24 cellular contexts compared by ENCODE assay signal in the genomic region with DNA sequence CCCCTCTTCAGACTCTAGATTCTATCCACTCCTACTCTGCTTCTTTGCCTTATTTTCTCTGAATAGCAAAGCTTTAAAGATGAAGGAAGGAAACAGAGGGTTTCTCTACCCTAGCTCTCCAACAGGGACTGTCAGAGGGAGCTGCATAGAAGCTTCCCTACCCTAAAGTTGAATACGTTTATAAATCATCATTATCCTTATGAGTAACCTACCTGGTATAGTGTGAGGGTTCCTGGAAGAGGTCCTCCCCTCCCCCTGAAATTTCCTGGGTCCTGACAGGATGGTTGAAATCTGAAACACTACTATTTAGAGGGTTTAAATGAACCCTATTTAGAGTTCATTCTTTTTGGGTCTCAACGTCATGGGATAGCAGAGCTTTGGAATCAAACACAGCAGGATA.
DNase-seq lines count a peak whose midpoint lies in the region; ATAC-seq lines count a peak whose summit lies in the region.
"Had no signal": no experiment of that assay in that cellular context is flagged by ENCODE, and none has a peak within 500 bp of the region (broad histone marks: within the 10 kb centered on the region; RNA-seq: fewer than 3 reads in every experiment).

No MANE protein-coding gene starts in this region.

- peaks cover 62% of the 10 kb centered on the region for H3K4me1 Mint-ChIP-seq in T-helper 2 cell treated with Interferon-gamma antibody and Interleukin-4, amounts not matched to agents 5 μg/mL and 100 μg/mL, for 36 hours (ENCODE audit: low read depth)
- peaks cover 49% of the 10 kb centered on the region for H3K4me1 Mint-ChIP-seq in activated CD8-positive, alpha-beta memory T cell treated with anti-CD3 and anti-CD28 coated beads, Interleukin-2, amount 10 ng/mL, durations not matched to agents 7 days and 5 days
- peaks cover 45% of the 10 kb centered on the region for H3K4me1 Mint-ChIP-seq in stimulated activated naive CD8-positive, alpha-beta T cell treated with anti-CD3 and anti-CD28 coated beads, Interleukin-15, Interleukin-2, amounts not matched to agents 100 ng/mL and 50 ng/mL, for 24 hours (ENCODE audit: low read depth)
- peaks cover 56% of the 10 kb centered on the region for H3K4me1 Mint-ChIP-seq in stimulated activated naive CD8-positive, alpha-beta T cell treated with anti-CD3 and anti-CD28 coated beads, Interleukin-15, amount 100 ng/mL, for 72 hours
- H3K4me1 Mint-ChIP-seq: CD14-positive monocyte had no signal

- CTCF ChIA-PET in activated CD8-positive, alpha-beta memory T cell treated with anti-CD3 and anti-CD28 coated beads, Interleukin-2, amount 10 ng/mL, durations not matched to agents 7 days and 5 days (lab: Charles Lee), result interaction anchor here (0.6 to 1.8 kb wide), 6 partner anchors 20 to 196 kb away, joined by 3 to 6 read pairs (median 3); no protein-coding TSS in a partner anchor

- no peaks in the 10 kb centered on the region for H3K27me3 Mint-ChIP-seq in T-helper 2 cell treated with Interferon-gamma antibody and Interleukin-4, amounts not matched to agents 5 μg/mL and 100 μg/mL, for 36 hours (ENCODE audit: low read depth)
- H3K27me3 Mint-ChIP-seq in activated CD8-positive, alpha-beta memory T cell treated with anti-CD3 and anti-CD28 coated beads, Interleukin-2, amount 10 ng/mL, durations not matched to agents 7 days and 5 days, result no peaks in the 10 kb centered on the region
- peaks cover 4% of the 10 kb centered on the region for H3K27me3 Mint-ChIP-seq in stimulated activated naive CD8-positive, alpha-beta T cell treated with anti-CD3 and anti-CD28 coated beads, Interleukin-15, Interleukin-2, amounts not matched to agents 100 ng/mL and 50 ng/mL, for 24 hours
- H3K27me3 Mint-ChIP-seq in stimulated activated naive CD8-positive, alpha-beta T cell treated with anti-CD3 and anti-CD28 coated beads, Interleukin-15, amount 100 ng/mL, for 72 hours, result peaks cover 20% of the 10 kb centered on the region

- peaks cover 28% of the 10 kb centered on the region for H3K9me3 Mint-ChIP-seq in T-helper 2 cell treated with Interferon-gamma antibody and Interleukin-4, amounts not matched to agents 5 μg/mL and 100 μg/mL, for 36 hours
- H3K9me3 Mint-ChIP-seq in activated CD8-positive, alpha-beta memory T cell treated with anti-CD3 and anti-CD28 coated beads, Interleukin-2, amount 10 ng/mL, durations not matched to agents 7 days and 5 days (ENCODE audit: low read depth), result peaks cover 13% of the 10 kb centered on the region
- peaks cover 11% of the 10 kb centered on the region for H3K9me3 Mint-ChIP-seq in stimulated activated naive CD8-positive, alpha-beta T cell treated with anti-CD3 and anti-CD28 coated beads, Interleukin-15, Interleukin-2, amounts not matched to agents 100 ng/mL and 50 ng/mL, for 24 hours
- H3K9me3 Mint-ChIP-seq in stimulated activated naive CD8-positive, alpha-beta T cell treated with anti-CD3 and anti-CD28 coated beads, Interleukin-15, amount 100 ng/mL, for 72 hours, result peaks cover 20 to 25% of the 10 kb centered on the region in 2 donors
- H3K9me3 Mint-ChIP-seq: HFFc6 had no signal

- no peak for DNase-seq in T-helper 2 cell treated with Interferon-gamma antibody and Interleukin-4, amounts not matched to agents 5 μg/mL and 100 μg/mL, for 36 hours (ENCODE audit: low spot score)
- DNase-seq in T-helper 2 cell (no peak), AG08396 (ENCODE audit: low spot score) (no peak)
- no peak for DNase-seq in activated CD8-positive, alpha-beta memory T cell treated with anti-CD3 and anti-CD28 coated beads, Interleukin-2, amount 10 ng/mL, durations not matched to agents 7 days and 5 days
- no peak for DNase-seq in activated CD8-positive, alpha-beta memory T cell treated with anti-CD3 and anti-CD28 coated beads, Interleukin-2, amount 50 U/mL, for 4 hours
- no peak for DNase-seq in stimulated activated naive CD8-positive, alpha-beta T cell treated with anti-CD3 and anti-CD28 coated beads, Interleukin-15, Interleukin-2, amounts not matched to agents 100 U/mL and 50 U/mL, for 24 hours
- DNase-seq in stimulated activated naive CD8-positive, alpha-beta T cell treated with anti-CD3 and anti-CD28 coated beads, Interleukin-15, amount 100 ng/mL, for 72 hours, result no peak
- DNase-seq: BE2C, Calu3, DMS79 treated with DMSO at 0.1 percent for 48 hours, GF-D8, GOT3, HFFc6, Karpas-422, NCI-H1092, NCI-H1417 treated with DMSO at 0.1 percent for 48 hours, NCI-H1694 treated with DMSO at 0.1 percent for 48 hours, NCI-H2081, NCI-H2227 treated with DMSO at 0.1 percent for 48 hours, NCI-H526 treated with DMSO at 0.1 percent for 48 hours, RPMI8226 had no signal

- H3K36me3 Mint-ChIP-seq in T-helper 2 cell treated with Interferon-gamma antibody and Interleukin-4, amounts not matched to agents 5 μg/mL and 100 μg/mL, for 36 hours (ENCODE audit: low read depth), result peaks cover 40% of the 10 kb centered on the region
- H3K36me3 Mint-ChIP-seq in activated CD8-positive, alpha-beta memory T cell treated with anti-CD3 and anti-CD28 coated beads, Interleukin-2, amount 10 ng/mL, durations not matched to agents 7 days and 5 days, result peaks cover 31% of the 10 kb centered on the region
- no peaks in the 10 kb centered on the region for H3K36me3 Mint-ChIP-seq in stimulated activated naive CD8-positive, alpha-beta T cell treated with anti-CD3 and anti-CD28 coated beads, Interleukin-15, Interleukin-2, amounts not matched to agents 100 ng/mL and 50 ng/mL, for 24 hours (ENCODE audit: low read depth)
- H3K36me3 Mint-ChIP-seq: CD14-positive monocyte had no signal

- peak overlapping the region; percentile 12 for H3K4me3 Mint-ChIP-seq in T-helper 2 cell treated with Interferon-gamma antibody and Interleukin-4, amounts not matched to agents 5 μg/mL and 100 μg/mL, for 36 hours
- H3K4me3 Mint-ChIP-seq in activated CD8-positive, alpha-beta memory T cell treated with anti-CD3 and anti-CD28 coated beads, Interleukin-2, amount 10 ng/mL, durations not matched to agents 7 days and 5 days, result no peak overlapping the region
- H3K4me3 Mint-ChIP-seq in stimulated activated naive CD8-positive, alpha-beta T cell treated with anti-CD3 and anti-CD28 coated beads, Interleukin-15, Interleukin-2, amounts not matched to agents 100 ng/mL and 50 ng/mL, for 24 hours, result no peak overlapping the region
- no peak overlapping the region for H3K4me3 Mint-ChIP-seq in stimulated activated naive CD8-positive, alpha-beta T cell treated with anti-CD3 and anti-CD28 coated beads, Interleukin-15, amount 100 ng/mL, for 72 hours
- H3K4me3 Mint-ChIP-seq: CD14-positive monocyte, HFFc6 had no signal

- H3K27ac Mint-ChIP-seq in T-helper 2 cell treated with Interferon-gamma antibody and Interleukin-4, amounts not matched to agents 5 μg/mL and 100 μg/mL, for 36 hours, result peak overlapping the region; percentile 76
- peak overlapping the region; percentile 78 for H3K27ac Mint-ChIP-seq in activated CD8-positive, alpha-beta memory T cell treated with anti-CD3 and anti-CD28 coated beads, Interleukin-2, amount 10 ng/mL, durations not matched to agents 7 days and 5 days
- peak overlapping the region; percentile 68 for H3K27ac Mint-ChIP-seq in stimulated activated naive CD8-positive, alpha-beta T cell treated with anti-CD3 and anti-CD28 coated beads, Interleukin-15, Interleukin-2, amounts not matched to agents 100 ng/mL and 50 ng/mL, for 24 hours
- H3K27ac Mint-ChIP-seq in stimulated activated naive CD8-positive, alpha-beta T cell treated with anti-CD3 and anti-CD28 coated beads, Interleukin-15, amount 100 ng/mL, for 72 hours, result no peak overlapping the region
- H3K27ac Mint-ChIP-seq: HFFc6 had no signal

- no peak for ATAC-seq in activated CD8-positive, alpha-beta memory T cell treated with anti-CD3 and anti-CD28 coated beads, Interleukin-2, amount 10 ng/mL, durations not matched to agents 7 days and 5 days
- no peak for ATAC-seq in stimulated activated naive CD8-positive, alpha-beta T cell treated with anti-CD3 and anti-CD28 coated beads, Interleukin-15, Interleukin-2, amounts not matched to agents 100 U/mL and 50 U/mL, for 24 hours
- peak; percentile 49 for ATAC-seq in stimulated activated naive CD8-positive, alpha-beta T cell treated with anti-CD3 and anti-CD28 coated beads, Interleukin-15, amount 100 ng/mL, for 72 hours
- ATAC-seq: HepG2 had no signal

Comparison
In these comparisons a context has a peak if more than half of its experiments do, and no peak if none do; other contexts are left out.
1. H3K27ac Mint-ChIP-seq: peak in T-helper 2 cell treated with Interferon-gamma antibody and Interleukin-4, amounts not matched to agents 5 μg/mL and 100 μg/mL, for 36 hours (single experiment), activated CD8-positive, alpha-beta memory T cell treated with anti-CD3 and anti-CD28 coated beads, Interleukin-2, amount 10 ng/mL, durations not matched to agents 7 days and 5 days (single experiment) and stimulated activated naive CD8-positive, alpha-beta T cell treated with anti-CD3 and anti-CD28 coated beads, Interleukin-15, Interleukin-2, amounts not matched to agents 100 ng/mL and 50 ng/mL, for 24 hours (single experiment); none in stimulated activated naive CD8-positive, alpha-beta T cell treated with anti-CD3 and anti-CD28 coated beads, Interleukin-15, amount 100 ng/mL, for 72 hours (0 of 2).